ENCODE assay signal across 22 cellular contexts in the genomic region with DNA sequence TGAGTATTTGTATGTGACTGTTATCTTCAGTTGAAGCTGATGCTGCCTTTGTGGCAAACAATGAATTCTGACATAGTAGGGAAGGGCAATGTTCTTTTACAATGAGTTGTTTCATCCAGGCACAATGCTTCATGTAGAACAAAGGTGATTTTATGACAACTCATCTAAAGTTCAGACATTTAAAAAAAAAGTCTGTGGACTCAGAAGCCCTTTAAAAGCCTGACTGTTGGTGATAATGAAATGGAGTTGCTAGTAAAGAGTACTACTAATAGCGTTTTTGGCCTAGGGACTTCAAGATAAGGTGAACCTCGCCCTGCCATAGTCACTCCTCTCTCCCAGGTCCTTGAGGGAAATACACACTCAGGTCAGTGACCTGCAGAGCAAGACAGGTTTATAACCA.
A peak's percentile ranks its signal among the peaks of the same experiment; 100 is the strongest.
DNase-seq lines count a peak whose midpoint lies in the region; ATAC-seq, FAIRE-seq and TF ChIP-seq lines count a peak whose summit lies in the region.
"Had no signal": no experiment of that assay in that cellular context is flagged by ENCODE, and none has a peak within 500 bp of the region (broad histone marks: within the 10 kb centered on the region; RNA-seq: fewer than 3 reads in every experiment).

No MANE protein-coding gene starts in this region.

- peak overlapping the region; percentile 32 to 63 for H3K4me3 ChIP-seq in ascending aorta
- H3K4me3 ChIP-seq: adrenal gland, gastrocnemius medialis, HAP-1, tibial nerve had no signal

- TF ChIP-seq CTCF in ascending aorta (IDR thresholded peaks at IDR 0.05), result no peak

- H3K36me3 ChIP-seq in ascending aorta, result no peaks in the 10 kb centered on the region
- H3K36me3 ChIP-seq: adrenal gland, gastrocnemius medialis, HAP-1, Peyer's patch, tibial nerve had no signal

- DNase-seq in H54 (ENCODE audit: insufficient read length, low spot score) (no peak), ascending aorta (ENCODE audit: low spot score in 2 of 2) (no peak), medulla oblongata (ENCODE audit: extremely low spot score) (peak; percentile 74), superior temporal gyrus (ENCODE audit: extremely low spot score) (peak; percentile 86), NCI-H1930 (lab: John Stamatoyannopoulos, UW) (no peak), activated T-cell treated with anti-CD3 and anti-CD28 coated beads for 4 hours (no peak)
- DNase-seq: activated CD4-positive, alpha-beta memory T cell treated with anti-CD3 and anti-CD28 coated beads for 36 hours; activated gamma-delta T cell treated with Interleukin-2 at 50 U/mL for 16 hours; adrenal gland; erythroblast; gastrocnemius medialis; NCI-H1048; NCI-H2029; NCI-H226; occipital lobe; Peyer's patch had no signal

- no peak for TF ChIP-seq POLR2A in H54 (IDR thresholded peaks at IDR 0.05; ENCODE audit: low read depth, low read length)

- intact Hi-C loops in ascending aorta (cut with DNase I), result loop anchor here (5.0 to 10.0 kb wide), 4 partner anchors 33 to 357 kb away; a partner anchor contains a TSS

- peak; percentile 20 for FAIRE-seq in H54 (lab: Jason Lieb, UNC)

- H3K27me3 ChIP-seq in ascending aorta, result no peaks in the 10 kb centered on the region
- H3K27me3 ChIP-seq: adrenal gland, gastrocnemius medialis, Peyer's patch, tibial nerve had no signal

- H3K9me3 ChIP-seq in ascending aorta, result no peaks in the 10 kb centered on the region
- H3K9me3 ChIP-seq: adrenal gland, gastrocnemius medialis, HAP-1, Peyer's patch, tibial nerve had no signal

- peaks cover 0 to 6% of the 10 kb centered on the region in 2 donors for H3K4me1 ChIP-seq in ascending aorta
- H3K4me1 ChIP-seq: adrenal gland had no signal

- peak overlapping the region; percentile 76 to 85 for H3K27ac ChIP-seq in ascending aorta
- H3K27ac ChIP-seq: adrenal gland, gastrocnemius medialis, KMS-11 had no signal

- ATAC-seq in GM18502 (IDR thresholded peaks at IDR 0.05; ENCODE audit: poor library complexity, unreplicated experiment) (no peak), HG03342 (IDR thresholded peaks at IDR 0.05; ENCODE audit: unreplicated experiment) (no peak)
- ATAC-seq: gastrocnemius medialis; stimulated activated effector memory CD8-positive, alpha-beta T cell treated with anti-CD3 and anti-CD28 coated beads, Interleukin-12 subunit alpha, Interleukin-12 subunit beta, amount 100 ng/mL, for 72 hours had no signal

Comparison
In these comparisons a context has a peak if more than half of its experiments do, and no peak if none do; other contexts are left out.
1. DNase-seq: peak in medulla oblongata (single experiment) and superior temporal gyrus (single experiment); none in H54 (single experiment), ascending aorta (0 of 2), NCI-H1930 (0 of 2) and activated T-cell treated with anti-CD3 and anti-CD28 coated beads for 4 hours (single experiment).